In the genomic region with DNA sequence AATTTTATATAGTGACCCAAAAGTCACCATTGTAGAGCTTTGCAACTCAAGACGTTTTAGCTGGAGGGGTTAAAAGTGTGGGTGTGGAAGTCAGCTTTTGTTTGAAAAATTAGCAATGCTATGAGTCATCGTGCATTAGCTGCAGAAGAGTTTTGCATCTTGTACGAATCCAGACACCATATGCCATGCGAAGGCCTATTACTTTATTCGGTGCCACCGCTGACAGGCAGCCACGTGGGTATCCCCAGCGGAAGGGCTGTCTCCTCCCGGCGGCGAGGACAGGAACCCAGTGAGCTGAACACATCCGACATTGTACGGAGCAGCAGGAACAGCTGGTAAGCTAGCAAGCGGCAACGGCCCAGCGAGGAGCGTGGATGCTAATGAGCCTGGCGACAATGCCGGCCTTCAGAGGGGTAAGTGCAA, we compare ENCODE assay signal across 8 cellular contexts.
DNase-seq lines count a peak whose midpoint lies in the region; ATAC-seq, FAIRE-seq and TF ChIP-seq lines count a peak whose summit lies in the region.

No MANE protein-coding gene starts in this region.

- TF ChIP-seq CTCF in GM10266 (IDR thresholded peaks at IDR 0.05; ENCODE audit: control insufficient read depth, insufficient read depth, low read depth, missing control alignments) (no peak), mesothelial cell of epicardium (IDR thresholded peaks at IDR 0.05; ENCODE audit: unreplicated experiment) (no peak)

- FAIRE-seq in H54 (lab: Jason Lieb, UNC) = no peak

- no peaks in the 10 kb centered on the region for H3K9me3 Mint-ChIP-seq in mesothelial cell of epicardium
- H3K9me3 Mint-ChIP-seq in stimulated activated effector memory CD8-positive, alpha-beta T cell treated with anti-CD3 and anti-CD28 coated beads, Interleukin-12 subunit alpha, Interleukin-12 subunit beta, amount 100 ng/mL, for 72 hours = no peaks in the 10 kb centered on the region

- peak; percentile 92 for ATAC-seq in stimulated activated effector memory CD8-positive, alpha-beta T cell treated with anti-CD3 and anti-CD28 coated beads, Interleukin-12 subunit alpha, Interleukin-12 subunit beta, amount 100 ng/mL, for 72 hours

- H3K4me1 Mint-ChIP-seq in mesothelial cell of epicardium = peaks cover 7% of the 10 kb centered on the region
- H3K4me1 Mint-ChIP-seq in stimulated activated effector memory CD8-positive, alpha-beta T cell treated with anti-CD3 and anti-CD28 coated beads, Interleukin-12 subunit alpha, Interleukin-12 subunit beta, amount 100 ng/mL, for 72 hours = peaks cover 21% of the 10 kb centered on the region

- DNase-seq in GM10266 (ENCODE audit: extremely low spot score) (peak; percentile 53), H54 (ENCODE audit: insufficient read length, low spot score) (peak; percentile 19), NCI-H1436 treated with DMSO at 0.1 percent for 48 hours (lab: John Stamatoyannopoulos, UW) (peak; percentile 69), mesothelial cell of epicardium (ENCODE audit: low spot score in 2 of 2, unreplicated experiment in 2 of 2) (peak in 1 of 2 experiments; percentile 44), DMS79 (lab: John Stamatoyannopoulos, UW) (no peak)
- DNase-seq in activated CD4-positive, alpha-beta T cell treated with anti-CD3 and anti-CD28 coated beads, Interleukin-2, amount 50 U/mL, for 4 hours = peak; percentile 38 to 49
- peak; percentile 41 for DNase-seq in effector CD4-positive, alpha-beta T cell
- DNase-seq in stimulated activated effector memory CD8-positive, alpha-beta T cell treated with anti-CD3 and anti-CD28 coated beads, Interleukin-12 subunit alpha, Interleukin-12 subunit beta, amount 100 ng/mL, for 72 hours (ENCODE audit: low spot score in 2 of 2) = peak; percentile 20 to 72

- H3K36me3 Mint-ChIP-seq in mesothelial cell of epicardium = no peaks in the 10 kb centered on the region
- peaks cover 4% of the 10 kb centered on the region for H3K36me3 Mint-ChIP-seq in stimulated activated effector memory CD8-positive, alpha-beta T cell treated with anti-CD3 and anti-CD28 coated beads, Interleukin-12 subunit alpha, Interleukin-12 subunit beta, amount 100 ng/mL, for 72 hours

- H3K4me3 Mint-ChIP-seq in mesothelial cell of epicardium = peak overlapping the region; percentile 33
- peak overlapping the region; percentile 66 for H3K4me3 Mint-ChIP-seq in stimulated activated effector memory CD8-positive, alpha-beta T cell treated with anti-CD3 and anti-CD28 coated beads, Interleukin-12 subunit alpha, Interleukin-12 subunit beta, amount 100 ng/mL, for 72 hours

- peaks cover 5% of the 10 kb centered on the region for H3K27me3 Mint-ChIP-seq in mesothelial cell of epicardium (ENCODE audit: low read depth)

- no peak overlapping the region for H3K27ac Mint-ChIP-seq in mesothelial cell of epicardium
- peak overlapping the region; percentile 61 for H3K27ac Mint-ChIP-seq in stimulated activated effector memory CD8-positive, alpha-beta T cell treated with anti-CD3 and anti-CD28 coated beads, Interleukin-12 subunit alpha, Interleukin-12 subunit beta, amount 100 ng/mL, for 72 hours

- TF ChIP-seq POLR2A in H54 (IDR thresholded peaks at IDR 0.05; ENCODE audit: low read depth, low read length) = no peak
